In the genomic region with DNA sequence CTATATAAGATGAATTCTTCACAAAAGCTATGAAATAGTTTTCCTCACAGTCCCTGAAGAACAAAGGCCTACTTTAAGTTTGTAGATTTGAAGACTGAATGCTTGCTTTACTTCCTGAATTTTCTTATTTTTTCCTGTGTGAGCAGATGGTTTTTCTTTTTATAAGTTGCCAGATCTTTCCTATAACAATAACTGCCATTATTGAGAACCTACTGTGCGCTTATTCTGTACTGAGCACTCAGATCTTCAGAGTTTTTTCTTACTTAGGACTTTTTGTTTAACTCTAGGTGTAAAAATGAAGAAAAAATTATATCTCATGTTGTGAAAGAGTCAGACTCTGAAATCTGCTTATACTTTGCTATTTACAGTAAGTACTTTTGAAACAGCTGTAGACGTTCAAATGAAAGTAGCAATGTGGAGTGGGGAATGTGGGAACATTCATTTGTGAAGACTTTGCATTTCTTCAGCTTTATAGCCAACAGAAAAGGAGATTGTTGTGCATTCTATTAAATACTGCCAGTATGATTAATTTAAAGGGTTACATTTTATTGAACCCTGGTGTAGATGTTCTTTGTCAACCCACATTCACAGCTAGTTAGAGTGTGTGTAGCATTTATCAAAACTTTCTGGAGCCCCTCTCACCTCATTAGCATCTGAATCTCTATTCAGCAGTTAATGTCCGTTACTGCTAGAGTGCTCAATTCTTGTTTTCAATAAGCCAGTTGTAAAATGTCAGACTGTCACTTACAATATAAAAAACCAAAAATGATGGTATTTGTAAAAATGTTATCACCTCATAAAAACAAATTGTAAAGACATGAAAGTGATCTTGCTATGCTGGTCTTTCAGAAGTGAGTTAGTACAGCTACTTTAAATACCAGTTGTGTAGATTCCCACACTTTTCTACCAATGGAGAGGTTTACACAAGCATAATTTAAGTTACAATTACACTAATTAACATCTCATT, we compare ENCODE assay signal across 25 cellular contexts. TPM values are rescaled to one million over a fixed set of nuclear protein-coding genes. Genes with fewer than 3 reads are reported as not detected.
DNase-seq lines count a peak whose midpoint lies in the region; ATAC-seq, FAIRE-seq and TF ChIP-seq lines count a peak whose summit lies in the region.
"Had no signal": no experiment of that assay in that cellular context is flagged by ENCODE, and none has a peak within 500 bp of the region (broad histone marks: within the 10 kb centered on the region; RNA-seq: fewer than 3 reads in every experiment).

No MANE protein-coding gene starts in this region.

- WGBS in sigmoid colon, 2 donors, result 74 to 84% methylated on average over 3 of the region's 3 CpGs

- TF ChIP-seq POLR2A in sigmoid colon (IDR thresholded peaks at IDR 0.05), result no peak

- no peak for DNase-seq in adipocyte (ENCODE audit: low read depth)
- DNase-seq in left kidney (ENCODE audit: low read depth, low spot score), result peak; percentile 35
- no peak for DNase-seq in sigmoid colon
- no peak for DNase-seq in NAMALWA (ENCODE audit: low spot score)
- no peak for DNase-seq in NCI-H128 (lab: John Stamatoyannopoulos, UW; ENCODE audit: unreplicated experiment)
- DNase-seq in MV-4-11 (lab: John Stamatoyannopoulos, UW), result no peak
- DNase-seq: ACHN; activated CD4-positive, alpha-beta T cell treated with anti-CD3 and anti-CD28 coated beads, Interleukin-2, amount 10 ng/mL, durations not matched to agents 7 days and 5 days; activated CD8-positive, alpha-beta memory T cell treated with anti-CD3 and anti-CD28 coated beads, Interleukin-2, amount 50 U/mL, for 48 hours; activated gamma-delta T cell; CD4-positive, CD25-positive, alpha-beta regulatory T cell; cerebellar nuclear complex; DMS79; foreskin fibroblast; KG1; naive B cell; NCI-H1105; NCI-H510A; stimulated activated CD4-positive, alpha-beta T cell treated with anti-CD3 and anti-CD28 coated beads, Interleukin-12 subunit alpha, Interleukin-12 subunit beta, amount 100 ng/mL, for 4 hours; SW 1271; tibial artery had no signal

- TF ChIP-seq EP300 in sigmoid colon (IDR thresholded peaks at IDR 0.05), result no peak

- intact Hi-C loops in sigmoid colon (cut with DNase I), result no loop called here

- H3K27me3 ChIP-seq in adipocyte (replicated peaks; ENCODE audit: control insufficient read depth, insufficient read depth, low read length), result no peaks in the 10 kb centered on the region
- H3K27me3 ChIP-seq in sigmoid colon, result no peaks in the 10 kb centered on the region
- H3K27me3 ChIP-seq: tibial artery had no signal

- ATAC-seq in HG02884 (IDR thresholded peaks at IDR 0.05; ENCODE audit: unreplicated experiment), result no peak
- ATAC-seq: left lobe of liver had no signal

- no peak for TF ChIP-seq CTCF in sigmoid colon (IDR thresholded peaks at IDR 0.05)

- H3K36me3 ChIP-seq in adipocyte (ENCODE audit: control insufficient read depth, insufficient read depth, low read length, severe bottlenecking) (no peaks in the 10 kb centered on the region), sigmoid colon (no peaks in the 10 kb centered on the region)

- H3K27ac ChIP-seq in sigmoid colon, result peak overlapping the region; percentile 35 to 60 (median 52)
- H3K27ac ChIP-seq: HL-60, tibial artery had no signal

- H3K4me3 ChIP-seq in adipocyte (ENCODE audit: low read length) (peak overlapping the region; percentile 42), sigmoid colon (no peak overlapping the region)
- H3K4me3 ChIP-seq: tibial artery had no signal

- H3K4me1 ChIP-seq in adipocyte (ENCODE audit: control insufficient read depth, insufficient read depth, low read length) (peaks cover 23% of the 10 kb centered on the region), sigmoid colon (peaks cover 0 to 37% (median 35%) of the 10 kb centered on the region in 4 donors)

- peak; percentile 58 for FAIRE-seq in G401.6 (lab: Jason Lieb, UNC)

- peaks cover 8% of the 10 kb centered on the region for H3K9me3 ChIP-seq in adipocyte (ENCODE audit: control insufficient read depth, low read length)
- H3K9me3 ChIP-seq in sigmoid colon, result peaks cover 0 to 7% (median 0%) of the 10 kb centered on the region in 4 donors
- H3K9me3 ChIP-seq: tibial artery had no signal

- H3K9ac ChIP-seq in adipocyte (ENCODE audit: low read length), result no peak overlapping the region

RNA-seq across cellular contexts. Expression of gene NFIA, which starts 29.0 kb away (rescaled TPM):
- 100 to 1,000 TPM in 1 of 4 donors, 10 to 100 TPM in 3; 79.7 to 154 (median 89.1) TPM for total RNA-seq in sigmoid colon
- 1 to 10 TPM; 2.3 to 7.6 (median 4.2) TPM for polyA plus RNA-seq in sigmoid colon
